ENCODE assay signal across 25 cellular contexts in genomic region chr12:114911196-114911595, GRCh38.
"Had no signal": no experiment of that assay in that cellular context is flagged by ENCODE, and none has a peak within 500 bp of the region (broad histone marks: within the 10 kb centered on the region; RNA-seq: fewer than 3 reads in every experiment).

No MANE protein-coding gene starts in this region.

- H3K27me3 Mint-ChIP-seq: stimulated activated memory B cell treated with anti-CD40 and anti-IgM and Interleukin-4, amounts not matched to agents 10 μg/mL and 1 μg/mL and 100 μg/mL, for 72 hours had no signal

- H3K4me1 Mint-ChIP-seq: naive thymus-derived CD4-positive, alpha-beta T cell; stimulated activated memory B cell treated with anti-CD40 and anti-IgM and Interleukin-4, amounts not matched to agents 10 μg/mL and 1 μg/mL and 100 μg/mL, for 72 hours had no signal

- H3K9me3 Mint-ChIP-seq: nephron progenitor cell had no signal

- H3K4me3 ChIP-seq: colonic mucosa, gastrocnemius medialis, heart right ventricle, lung, psoas muscle, right lobe of liver, spleen, tibial artery, upper lobe of left lung, uterus had no signal

- DNase-seq: colonic mucosa; effector CD8-positive, alpha-beta T cell; gastrocnemius medialis; heart right ventricle; hypothalamus; left colon; left ventricle myocardium superior; mesendoderm; naive thymus-derived CD4-positive, alpha-beta T cell; nephron progenitor cell; psoas muscle; retina; right lobe of liver; spleen; stimulated activated CD4-positive, alpha-beta T cell treated with anti-CD3 and anti-CD28 coated beads, Interleukin-15, amount 100 ng/mL, for 24 hours; stimulated activated CD4-positive, alpha-beta T cell treated with anti-CD3 and anti-CD28 coated beads, Interleukin-1b, Interleukin-23, amount 100 ng/mL, for 48 hours; stimulated activated CD4-positive, alpha-beta T cell treated with anti-CD3 and anti-CD28 coated beads, Interleukin-4, amount 100 ng/mL, for 24 hours; tibial artery; upper lobe of left lung; uterus had no signal

- H3K4me3 Mint-ChIP-seq: naive thymus-derived CD4-positive, alpha-beta T cell; nephron progenitor cell; stimulated activated memory B cell treated with anti-CD40 and anti-IgM and Interleukin-4, amounts not matched to agents 10 μg/mL and 1 μg/mL and 100 μg/mL, for 72 hours; stimulated activated naive CD8-positive, alpha-beta T cell treated with anti-CD3 and anti-CD28 coated beads, Interleukin-15, Interleukin-2, amounts not matched to agents 100 ng/mL and 50 ng/mL, for 24 hours had no signal

- H3K27ac ChIP-seq: colonic mucosa, gastrocnemius medialis, heart right ventricle, parathyroid adenoma, psoas muscle, right lobe of liver, spleen, tibial artery, upper lobe of left lung, uterus had no signal

- H3K36me3 Mint-ChIP-seq: naive thymus-derived CD4-positive, alpha-beta T cell; stimulated activated memory B cell treated with anti-CD40 and anti-IgM and Interleukin-4, amounts not matched to agents 10 μg/mL and 1 μg/mL and 100 μg/mL, for 72 hours had no signal

- ATAC-seq: esophagus mucosa; gastrocnemius medialis; heart right ventricle; left colon; left ventricle myocardium superior; naive thymus-derived CD4-positive, alpha-beta T cell; psoas muscle; right lobe of liver; stimulated activated memory B cell treated with anti-CD40 and anti-IgM and Interleukin-4, amounts not matched to agents 10 μg/mL and 1 μg/mL and 100 μg/mL, for 72 hours had no signal

- H3K27ac Mint-ChIP-seq: naive thymus-derived CD4-positive, alpha-beta T cell; nephron progenitor cell; stimulated activated memory B cell treated with anti-CD40 and anti-IgM and Interleukin-4, amounts not matched to agents 10 μg/mL and 1 μg/mL and 100 μg/mL, for 72 hours; stimulated activated naive CD8-positive, alpha-beta T cell treated with anti-CD3 and anti-CD28 coated beads, Interleukin-15, Interleukin-2, amounts not matched to agents 100 ng/mL and 50 ng/mL, for 24 hours had no signal
